ENCODE assay signal across 2 cellular contexts in the genomic region with DNA sequence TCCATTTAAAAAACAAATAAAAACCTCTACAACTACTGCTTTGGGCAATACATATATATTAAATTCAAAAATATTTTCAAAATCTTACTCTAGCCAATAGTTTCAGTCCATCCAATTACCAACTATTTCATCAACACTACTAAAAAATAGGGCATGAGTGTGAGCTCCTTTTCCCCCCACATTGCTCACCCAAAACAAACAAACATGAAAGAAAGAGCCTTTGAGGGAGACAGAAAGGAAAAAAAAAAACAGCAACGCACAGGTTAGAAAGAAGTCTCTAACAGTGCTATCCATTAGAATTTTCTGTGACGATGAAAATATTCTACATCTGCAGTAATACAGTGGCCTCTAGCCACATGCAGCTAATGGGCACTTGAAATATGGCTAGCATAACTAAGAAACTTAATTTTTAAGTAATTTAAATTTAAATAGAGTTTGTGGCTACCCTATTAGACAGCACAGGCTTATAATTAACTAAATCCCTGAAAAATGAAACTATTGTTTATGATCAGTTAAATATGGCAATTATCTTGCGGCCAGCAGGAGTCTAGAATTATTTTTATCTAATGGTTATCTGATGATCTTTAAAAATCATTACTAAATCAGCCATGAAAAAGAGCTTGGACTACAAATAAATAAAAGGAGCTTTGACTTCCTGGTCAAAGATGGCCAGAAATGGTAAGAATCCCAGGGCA.
A peak's percentile ranks its signal among the peaks of the same experiment; 100 is the strongest.
TF ChIP-seq lines count a peak whose summit lies in the region.

No MANE protein-coding gene starts in this region.

TF ChIP-seq in IMR-90, 13 proteins besides CTCF, POLR2A, EP300 and RAD21:
- no peak for TF ChIP-seq RFX5 (IDR thresholded peaks at IDR 0.05; ENCODE audit: low read depth, low read length)
- TF ChIP-seq SMC3 (IDR thresholded peaks at IDR 0.05; ENCODE audit: low read depth, low read length): no peak
- no peak for TF ChIP-seq CEBPB (IDR thresholded peaks at IDR 0.05; ENCODE audit: low read depth, low read length)
- no peak for TF ChIP-seq MAFK (IDR thresholded peaks at IDR 0.05; ENCODE audit: low read depth, low read length)
- TF ChIP-seq BHLHE40 (IDR thresholded peaks at IDR 0.05; ENCODE audit: low read depth, low read length): no peak
- TF ChIP-seq CHD1 (IDR thresholded peaks at IDR 0.05; ENCODE audit: low read depth, low read length): no peak
- TF ChIP-seq MXI1 (IDR thresholded peaks at IDR 0.05; ENCODE audit: borderline replicate concordance, low read depth, low read length): no peak
- no peak for TF ChIP-seq RCOR1 (IDR thresholded peaks at IDR 0.05; ENCODE audit: insufficient replicate concordance, low read length)
- TF ChIP-seq MAZ (IDR thresholded peaks at IDR 0.05; ENCODE audit: borderline replicate concordance, low read depth, low read length): no peak
- no peak for TF ChIP-seq FOS (IDR thresholded peaks at IDR 0.05; ENCODE audit: low read depth, low read length)
- TF ChIP-seq, protein P1, sequence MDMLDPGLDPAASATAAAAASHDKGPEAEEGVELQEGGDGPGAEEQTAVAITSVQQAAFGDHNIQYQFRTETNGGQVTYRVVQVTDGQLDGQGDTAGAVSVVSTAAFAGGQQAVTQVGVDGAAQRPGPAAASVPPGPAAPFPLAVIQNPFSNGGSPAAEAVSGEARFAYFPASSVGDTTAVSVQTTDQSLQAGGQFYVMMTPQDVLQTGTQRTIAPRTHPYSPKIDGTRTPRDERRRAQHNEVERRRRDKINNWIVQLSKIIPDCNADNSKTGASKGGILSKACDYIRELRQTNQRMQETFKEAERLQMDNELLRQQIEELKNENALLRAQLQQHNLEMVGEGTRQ (IDR thresholded peaks at IDR 0.05; ENCODE audit: low read depth, low read length): no peak
- TF ChIP-seq NFE2L2 (IDR thresholded peaks at IDR 0.05; ENCODE audit: low read depth, low read length): no peak
- TF ChIP-seq, protein P2, sequence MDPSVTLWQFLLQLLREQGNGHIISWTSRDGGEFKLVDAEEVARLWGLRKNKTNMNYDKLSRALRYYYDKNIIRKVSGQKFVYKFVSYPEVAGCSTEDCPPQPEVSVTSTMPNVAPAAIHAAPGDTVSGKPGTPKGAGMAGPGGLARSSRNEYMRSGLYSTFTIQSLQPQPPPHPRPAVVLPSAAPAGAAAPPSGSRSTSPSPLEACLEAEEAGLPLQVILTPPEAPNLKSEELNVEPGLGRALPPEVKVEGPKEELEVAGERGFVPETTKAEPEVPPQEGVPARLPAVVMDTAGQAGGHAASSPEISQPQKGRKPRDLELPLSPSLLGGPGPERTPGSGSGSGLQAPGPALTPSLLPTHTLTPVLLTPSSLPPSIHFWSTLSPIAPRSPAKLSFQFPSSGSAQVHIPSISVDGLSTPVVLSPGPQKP (IDR thresholded peaks at IDR 0.05; ENCODE audit: borderline replicate concordance, low read depth, low read length): no peak

TF ChIP-seq in WTC11, 78 proteins besides CTCF, POLR2A, EP300 and RAD21:
- TF ChIP-seq TEAD1 (CRISPR knock-in tag; IDR thresholded peaks at IDR 0.05) (no peak), GABPB1 (CRISPR knock-in tag; IDR thresholded peaks at IDR 0.05) (peak; percentile 54), KAT7 (CRISPR knock-in tag; IDR thresholded peaks at IDR 0.05; ENCODE audit: borderline replicate concordance) (no peak), ZNF396 (CRISPR knock-in tag; IDR thresholded peaks at IDR 0.05; ENCODE audit: borderline replicate concordance) (no peak), OVOL2 (CRISPR knock-in tag; IDR thresholded peaks at IDR 0.05; ENCODE audit: borderline replicate concordance) (no peak), IRF2 (CRISPR knock-in tag; IDR thresholded peaks at IDR 0.05; ENCODE audit: borderline replicate concordance, low read depth) (no peak)
